ENCODE assay signal across 15 cellular contexts in the genomic region with DNA sequence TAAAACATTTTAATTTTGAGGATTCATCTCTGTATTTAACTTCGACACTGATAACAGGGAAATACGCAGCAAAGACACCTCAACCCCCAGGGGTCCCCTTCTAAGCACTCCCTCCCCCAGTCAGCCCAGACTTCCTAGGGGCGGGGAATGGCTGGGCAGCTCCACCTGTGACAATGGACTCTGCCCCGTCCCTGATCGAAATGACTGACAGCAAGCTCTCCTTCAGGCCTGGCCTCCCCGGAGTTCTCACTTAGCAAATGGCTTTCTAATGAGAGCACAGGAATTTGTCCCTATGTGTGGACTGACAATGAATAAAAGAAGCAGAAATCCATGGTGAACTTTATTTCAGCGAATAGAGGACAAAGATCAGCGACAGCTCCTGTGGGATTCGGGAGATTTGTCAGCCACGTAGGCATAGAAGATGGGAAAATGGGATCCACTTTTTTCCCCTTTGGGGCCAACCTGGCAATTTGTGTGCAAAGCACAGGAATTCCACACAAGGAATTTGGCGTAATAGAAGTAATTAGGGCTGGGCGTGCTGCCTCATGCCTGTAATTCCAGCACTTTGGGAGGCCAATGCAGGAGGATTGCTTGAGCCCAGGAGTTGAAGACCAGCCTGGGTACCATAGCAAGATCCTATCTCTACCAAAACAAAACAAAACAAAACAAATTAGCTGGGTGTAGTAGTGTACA.
DNase-seq lines count a peak whose midpoint lies in the region; ATAC-seq and TF ChIP-seq lines count a peak whose summit lies in the region.
"Had no signal": no experiment of that assay in that cellular context is flagged by ENCODE, and none has a peak within 500 bp of the region (broad histone marks: within the 10 kb centered on the region; RNA-seq: fewer than 3 reads in every experiment).

No MANE protein-coding gene starts in this region.

- H3K27ac ChIP-seq in GM23338 (ENCODE audit: low read depth) (no peak overlapping the region), parathyroid adenoma (peak overlapping the region; percentile 82)

- no peaks in the 10 kb centered on the region for H3F3A ChIP-seq in GM23338 (replicated peaks; ENCODE audit: low read depth)

- H2AFZ ChIP-seq in GM23338, result no peak overlapping the region
- H2AFZ ChIP-seq in parathyroid adenoma, result peak overlapping the region; percentile 68

- peak; percentile 70 for DNase-seq in GM23338 (ENCODE audit: low spot score)
- DNase-seq in T-helper 17 cell, result no peak
- peak; percentile 65 to 70 for DNase-seq in left colon
- no peak for DNase-seq in cortex of kidney (lab: John Stamatoyannopoulos, UW)
- DNase-seq in activated CD4-positive, CD25-positive, alpha-beta regulatory T cell treated with anti-CD3 and anti-CD28 coated beads, Interleukin-2, amount 50 U/mL, for 72 hours, result no peak
- DNase-seq: activated CD4-positive, alpha-beta T cell treated with anti-CD3 and anti-CD28 coated beads, Interleukin-2, amount 10 ng/mL, durations not matched to agents 7 days and 5 days; activated naive CD4-positive, alpha-beta T cell treated with anti-CD3 and anti-CD28 coated beads for 36 hours; CD4-positive, alpha-beta memory T cell; left cardiac atrium; NCI-H2081 treated with DMSO at 0.1 percent for 48 hours had no signal

- H3K4me1 Mint-ChIP-seq in GM23338 (peaks cover 31% of the 10 kb centered on the region), T-helper 17 cell (peaks cover 6% of the 10 kb centered on the region)
- H3K4me1 Mint-ChIP-seq: activated CD4-positive, alpha-beta T cell treated with anti-CD3 and anti-CD28 coated beads, Interleukin-2, amount 10 ng/mL, durations not matched to agents 7 days and 5 days had no signal

- intact Hi-C loops in left colon (cut with DNase I, micrococcal nuclease), result loop anchor here in 1 of 2 donors (10.0 kb wide), 2 partner anchors 82 to 98 kb away; no protein-coding TSS in a partner anchor

- ATAC-seq in GM23338, result peak; percentile 67
- no peak for ATAC-seq in T-helper 17 cell
- ATAC-seq in left colon, result peak; percentile 99
- no peak for ATAC-seq in GM21619 (IDR thresholded peaks at IDR 0.05; ENCODE audit: unreplicated experiment)
- ATAC-seq in GM19035 (IDR thresholded peaks at IDR 0.05; ENCODE audit: unreplicated experiment), result no peak
- ATAC-seq: left cardiac atrium, SK-N-SH treated with all-trans-retinoic acid at 6 μM for 48 hours had no signal

- H3K36me3 ChIP-seq in GM23338 (ENCODE audit: insufficient read depth), result no peaks in the 10 kb centered on the region
- no peaks in the 10 kb centered on the region for H3K36me3 ChIP-seq in parathyroid adenoma (ENCODE audit: control insufficient read depth, insufficient read depth, low read length)

- no peaks in the 10 kb centered on the region for H3K36me3 Mint-ChIP-seq in GM23338 (ENCODE audit: low read depth)
- H3K36me3 Mint-ChIP-seq in T-helper 17 cell (ENCODE audit: low read depth), result no peaks in the 10 kb centered on the region
- H3K36me3 Mint-ChIP-seq: brain; CD4-positive, alpha-beta memory T cell had no signal

- no peak for TF ChIP-seq CTCF in GM23338 (conservative IDR thresholded peaks at IDR 0.05; ENCODE audit: low read depth in 2 of 2)
- no peak for TF ChIP-seq CTCF in parathyroid adenoma (IDR thresholded peaks at IDR 0.05)

- no peaks in the 10 kb centered on the region for H3K9me3 ChIP-seq in T-helper 17 cell (ENCODE audit: control insufficient read depth, low read length, poor library complexity, severe bottlenecking)
- no peaks in the 10 kb centered on the region for H3K9me3 ChIP-seq in parathyroid adenoma (ENCODE audit: control insufficient read depth, low read length)

- no peaks in the 10 kb centered on the region for H3K9me2 ChIP-seq in GM23338 (ENCODE audit: insufficient read depth)

- no peak overlapping the region for H3K9ac ChIP-seq in parathyroid adenoma

- no peaks in the 10 kb centered on the region for H3K79me2 ChIP-seq in GM23338 (replicated peaks; ENCODE audit: insufficient read depth)
- no peaks in the 10 kb centered on the region for H3K79me2 ChIP-seq in parathyroid adenoma

- peak overlapping the region; percentile 37 for H3K4me2 ChIP-seq in GM23338
- H3K4me2 ChIP-seq in parathyroid adenoma (ENCODE audit: low read length), result peak overlapping the region; percentile 71

- peaks cover 4% of the 10 kb centered on the region; the same call in 1 of the 3 replicates for H3K9me3 Mint-ChIP-seq in GM23338
- H3K9me3 Mint-ChIP-seq: activated CD4-positive, alpha-beta T cell treated with anti-CD3 and anti-CD28 coated beads, Interleukin-2, amount 10 ng/mL, durations not matched to agents 7 days and 5 days; activated naive CD4-positive, alpha-beta T cell treated with anti-CD3 and anti-CD28 coated beads for 36 hours; CD4-positive, alpha-beta memory T cell had no signal

- peaks cover 40% of the 10 kb centered on the region for H3K27me3 ChIP-seq in GM23338 (ENCODE audit: insufficient read depth)
- no peaks in the 10 kb centered on the region for H3K27me3 ChIP-seq in parathyroid adenoma (ENCODE audit: control insufficient read depth, insufficient read depth, low read length)

- H3K4me3 ChIP-seq in GM23338 (no peak overlapping the region), parathyroid adenoma (ENCODE audit: low read depth, low read length) (peak overlapping the region; percentile 28)

- H4K20me1 ChIP-seq in GM23338 (replicated peaks; ENCODE audit: insufficient read depth), result no peaks in the 10 kb centered on the region

- H3K27ac Mint-ChIP-seq in GM23338 (no peak overlapping the region), T-helper 17 cell (no peak overlapping the region)
- H3K27ac Mint-ChIP-seq: activated CD4-positive, alpha-beta T cell treated with anti-CD3 and anti-CD28 coated beads, Interleukin-2, amount 10 ng/mL, durations not matched to agents 7 days and 5 days; activated naive CD4-positive, alpha-beta T cell treated with anti-CD3 and anti-CD28 coated beads for 36 hours; CD4-positive, alpha-beta memory T cell had no signal

- H3K4me3 Mint-ChIP-seq in GM23338 (peak overlapping the region; percentile 41), T-helper 17 cell (peak overlapping the region; percentile 28)
- H3K4me3 Mint-ChIP-seq: activated CD4-positive, alpha-beta T cell treated with anti-CD3 and anti-CD28 coated beads, Interleukin-2, amount 10 ng/mL, durations not matched to agents 7 days and 5 days; activated naive CD4-positive, alpha-beta T cell treated with anti-CD3 and anti-CD28 coated beads for 36 hours had no signal

- peaks cover 37% of the 10 kb centered on the region for H3K27me3 Mint-ChIP-seq in GM23338 (ENCODE audit: insufficient read depth, low read depth, poor library complexity)
- peaks cover 51% of the 10 kb centered on the region for H3K27me3 Mint-ChIP-seq in T-helper 17 cell

- H3K4me1 ChIP-seq in GM23338 (ENCODE audit: insufficient read depth) (peaks cover 21% of the 10 kb centered on the region), parathyroid adenoma (peaks cover 27% of the 10 kb centered on the region)

TF ChIP-seq in GM23338, 12 proteins besides CTCF, POLR2A, EP300 and RAD21 (continues in another document):
- TF ChIP-seq ZNF331 (CRISPR knock-in tag; IDR thresholded peaks at IDR 0.05; ENCODE audit: low read depth) (no peak), STAT1 (IDR thresholded peaks at IDR 0.05; ENCODE audit: unreplicated experiment) (no peak), CREB1 (CRISPR knock-in tag; IDR thresholded peaks at IDR 0.05; ENCODE audit: low read depth) (no peak), JUNB (IDR thresholded peaks at IDR 0.05; ENCODE audit: unreplicated experiment) (no peak)
- TF ChIP-seq, protein P1, sequence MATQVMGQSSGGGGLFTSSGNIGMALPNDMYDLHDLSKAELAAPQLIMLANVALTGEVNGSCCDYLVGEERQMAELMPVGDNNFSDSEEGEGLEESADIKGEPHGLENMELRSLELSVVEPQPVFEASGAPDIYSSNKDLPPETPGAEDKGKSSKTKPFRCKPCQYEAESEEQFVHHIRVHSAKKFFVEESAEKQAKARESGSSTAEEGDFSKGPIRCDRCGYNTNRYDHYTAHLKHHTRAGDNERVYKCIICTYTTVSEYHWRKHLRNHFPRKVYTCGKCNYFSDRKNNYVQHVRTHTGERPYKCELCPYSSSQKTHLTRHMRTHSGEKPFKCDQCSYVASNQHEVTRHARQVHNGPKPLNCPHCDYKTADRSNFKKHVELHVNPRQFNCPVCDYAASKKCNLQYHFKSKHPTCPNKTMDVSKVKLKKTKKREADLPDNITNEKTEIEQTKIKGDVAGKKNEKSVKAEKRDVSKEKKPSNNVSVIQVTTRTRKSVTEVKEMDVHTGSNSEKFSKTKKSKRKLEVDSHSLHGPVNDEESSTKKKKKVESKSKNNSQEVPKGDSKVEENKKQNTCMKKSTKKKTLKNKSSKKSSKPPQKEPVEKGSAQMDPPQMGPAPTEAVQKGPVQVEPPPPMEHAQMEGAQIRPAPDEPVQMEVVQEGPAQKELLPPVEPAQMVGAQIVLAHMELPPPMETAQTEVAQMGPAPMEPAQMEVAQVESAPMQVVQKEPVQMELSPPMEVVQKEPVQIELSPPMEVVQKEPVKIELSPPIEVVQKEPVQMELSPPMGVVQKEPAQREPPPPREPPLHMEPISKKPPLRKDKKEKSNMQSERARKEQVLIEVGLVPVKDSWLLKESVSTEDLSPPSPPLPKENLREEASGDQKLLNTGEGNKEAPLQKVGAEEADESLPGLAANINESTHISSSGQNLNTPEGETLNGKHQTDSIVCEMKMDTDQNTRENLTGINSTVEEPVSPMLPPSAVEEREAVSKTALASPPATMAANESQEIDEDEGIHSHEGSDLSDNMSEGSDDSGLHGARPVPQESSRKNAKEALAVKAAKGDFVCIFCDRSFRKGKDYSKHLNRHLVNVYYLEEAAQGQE (IDR thresholded peaks at IDR 0.05; ENCODE audit: unreplicated experiment), result no peak
- TF ChIP-seq, protein P2, sequence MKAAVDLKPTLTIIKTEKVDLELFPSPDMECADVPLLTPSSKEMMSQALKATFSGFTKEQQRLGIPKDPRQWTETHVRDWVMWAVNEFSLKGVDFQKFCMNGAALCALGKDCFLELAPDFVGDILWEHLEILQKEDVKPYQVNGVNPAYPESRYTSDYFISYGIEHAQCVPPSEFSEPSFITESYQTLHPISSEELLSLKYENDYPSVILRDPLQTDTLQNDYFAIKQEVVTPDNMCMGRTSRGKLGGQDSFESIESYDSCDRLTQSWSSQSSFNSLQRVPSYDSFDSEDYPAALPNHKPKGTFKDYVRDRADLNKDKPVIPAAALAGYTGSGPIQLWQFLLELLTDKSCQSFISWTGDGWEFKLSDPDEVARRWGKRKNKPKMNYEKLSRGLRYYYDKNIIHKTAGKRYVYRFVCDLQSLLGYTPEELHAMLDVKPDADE (IDR thresholded peaks at IDR 0.05), result no peak

Comparison
In these comparisons a context has a peak if more than half of its experiments do, and no peak if none do; other contexts are left out.
1. ATAC-seq: peak in GM23338 (single experiment) and left colon (single experiment); none in T-helper 17 cell (single experiment), GM21619 (single experiment) and GM19035 (single experiment).
2. DNase-seq: peak in GM23338 (single experiment) and left colon (2 of 2); none in T-helper 17 cell (0 of 3), cortex of kidney (single experiment) and activated CD4-positive, CD25-positive, alpha-beta regulatory T cell treated with anti-CD3 and anti-CD28 coated beads, Interleukin-2, amount 50 U/mL, for 72 hours (single experiment).